Comparison of ENCODE assay signal across 2 cellular contexts in genomic region chr19:3866798-3867638, GRCh38.
TF ChIP-seq lines count a peak whose summit lies in the region.

No MANE protein-coding gene starts in this region.

TF ChIP-seq in WTC11, 78 proteins besides CTCF, POLR2A, EP300 and RAD21:
- TF ChIP-seq ZNF263 (CRISPR knock-in tag; IDR thresholded peaks at IDR 0.05; ENCODE audit: low read depth) (no peak), TP53 (CRISPR knock-in tag; IDR thresholded peaks at IDR 0.05) (no peak), OVOL2 (CRISPR knock-in tag; IDR thresholded peaks at IDR 0.05; ENCODE audit: borderline replicate concordance) (no peak), ELF4 (CRISPR knock-in tag; IDR thresholded peaks at IDR 0.05; ENCODE audit: low read depth) (no peak), ZBTB43 (CRISPR knock-in tag; IDR thresholded peaks at IDR 0.05) (no peak), ZNF281 (CRISPR knock-in tag; IDR thresholded peaks at IDR 0.05) (no peak), PREB (CRISPR knock-in tag; IDR thresholded peaks at IDR 0.05; ENCODE audit: borderline replicate concordance) (no peak)

TF ChIP-seq in endothelial cell of umbilical vein, 7 proteins besides CTCF, POLR2A, EP300 and RAD21:
- peak; percentile 24 for TF ChIP-seq EZH2 (IDR thresholded peaks at IDR 0.05; ENCODE audit: borderline replicate concordance, low read depth, low read length, severe bottlenecking)
- no peak for TF ChIP-seq GATA2 (IDR thresholded peaks at IDR 0.05; ENCODE audit: insufficient read depth, insufficient read length, low read depth, low read length)
- no peak for TF ChIP-seq JUN (IDR thresholded peaks at IDR 0.05; ENCODE audit: borderline replicate concordance, insufficient read depth, insufficient read length, low read depth)
